Comparison of ENCODE assay signal across 8 cellular contexts in the genomic region with DNA sequence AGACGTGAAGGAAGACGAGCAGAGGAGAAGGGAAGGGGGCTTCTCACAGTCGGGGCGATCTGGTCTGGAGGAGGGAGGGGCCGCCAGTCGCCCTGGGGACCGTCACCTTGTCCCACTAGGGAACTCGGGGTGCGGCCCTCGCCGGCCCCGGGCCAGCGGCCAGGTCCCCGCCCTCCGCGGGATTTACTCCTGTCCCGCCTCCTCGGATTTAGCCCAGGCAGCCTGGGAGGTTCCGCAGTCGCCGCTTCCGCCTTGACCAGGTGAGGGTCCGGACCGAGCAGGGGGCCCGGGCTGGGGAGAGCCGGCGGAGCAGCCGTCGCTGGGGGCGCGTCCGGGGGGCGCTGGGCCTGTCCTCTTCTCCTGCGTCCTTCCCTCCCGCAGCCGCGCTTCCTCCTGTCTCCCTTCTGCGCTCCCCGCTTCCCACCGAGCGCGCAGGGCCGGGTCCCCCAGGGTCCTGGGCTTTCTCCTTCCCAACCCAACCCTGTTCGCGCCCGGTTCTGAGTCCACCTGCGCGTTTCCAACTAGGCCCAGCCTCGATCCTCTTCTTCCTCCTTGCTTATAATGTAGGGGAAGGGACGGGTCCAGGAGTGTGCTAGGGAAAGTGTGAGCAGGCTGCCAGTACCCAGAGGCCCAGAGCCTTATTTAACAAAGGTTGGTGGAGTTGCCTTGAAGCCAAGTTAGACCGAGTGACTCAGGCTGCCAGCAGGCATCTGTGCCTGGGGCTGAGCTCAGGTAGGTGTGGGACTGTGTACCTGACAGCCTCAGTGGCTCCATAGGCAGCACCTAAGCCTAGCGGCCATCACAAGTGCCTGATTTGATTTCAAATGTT. TPM values are rescaled to one million over a fixed set of nuclear protein-coding genes. Genes with fewer than 3 reads are reported as not detected.
DNase-seq lines count a peak whose midpoint lies in the region; ATAC-seq and TF ChIP-seq lines count a peak whose summit lies in the region.

A gene (plus strand): TSS at position 235 of the 829 bp plus-strand sequence. CDS start 1,838 bp downstream, outside the sequence.

- intact Hi-C loops in HCT116 (cut with micrococcal nuclease) (no loop called here), MCF 10A (cut with micrococcal nuclease) (loop anchor here (2.0 kb wide), 1 partner anchor 26 kb away; a partner anchor contains a TSS)

- no peak for TF ChIP-seq RAD21 in HCT116 (IDR thresholded peaks at IDR 0.05; ENCODE audit: low read depth)

- H3K4me3 Mint-ChIP-seq in MCF 10A (ENCODE audit: unreplicated experiment) = peak within 1 kb of the TSS; percentile 94
- H3K4me3 Mint-ChIP-seq in stimulated activated effector memory CD8-positive, alpha-beta T cell treated with anti-CD3 and anti-CD28 coated beads, Interleukin-12 subunit alpha, Interleukin-12 subunit beta, amount 100 ng/mL, for 72 hours = no peak within 1 kb of the TSS
- H3K4me3 Mint-ChIP-seq in activated CD4-positive, alpha-beta memory T cell treated with anti-CD3 and anti-CD28 coated beads, Interleukin-2, amount 10 ng/mL, durations not matched to agents 7 days and 5 days = no peak within 1 kb of the TSS

- H3K9me2 ChIP-seq in HCT116 (ENCODE audit: insufficient read depth) = no peaks in the 10 kb centered on the region

- DNase-seq in HCT116 (ENCODE audit: low read depth, low spot score) (no peak), MCF 10A (ENCODE audit: unreplicated experiment) (peak; percentile 54), islet precursor cell (peak; percentile 80), HCEC 1CT (no peak)
- no peak for DNase-seq in stimulated activated effector memory CD8-positive, alpha-beta T cell treated with anti-CD3 and anti-CD28 coated beads, Interleukin-12 subunit alpha, Interleukin-12 subunit beta, amount 100 ng/mL, for 72 hours (ENCODE audit: low spot score in 2 of 2)
- DNase-seq in activated CD4-positive, alpha-beta memory T cell treated with anti-CD3 and anti-CD28 coated beads, Interleukin-2, amount 10 ng/mL, durations not matched to agents 7 days and 5 days = no peak
- DNase-seq in stimulated activated CD4-positive, alpha-beta T cell treated with anti-CD3 and anti-CD28 coated beads, Interleukin-4, amount 100 ng/mL, for 24 hours = no peak
- no peak for DNase-seq in activated CD8-positive, alpha-beta memory T cell treated with anti-CD3 and anti-CD28 coated beads, Interleukin-2, amount 50 U/mL, for 48 hours

- H3K9me3 Mint-ChIP-seq in MCF 10A (ENCODE audit: unreplicated experiment) = peaks cover 9% of the 10 kb centered on the region
- no peaks in the 10 kb centered on the region for H3K9me3 Mint-ChIP-seq in stimulated activated effector memory CD8-positive, alpha-beta T cell treated with anti-CD3 and anti-CD28 coated beads, Interleukin-12 subunit alpha, Interleukin-12 subunit beta, amount 100 ng/mL, for 72 hours
- H3K9me3 Mint-ChIP-seq in activated CD4-positive, alpha-beta memory T cell treated with anti-CD3 and anti-CD28 coated beads, Interleukin-2, amount 10 ng/mL, durations not matched to agents 7 days and 5 days = peaks cover 5% of the 10 kb centered on the region

- H4K20me1 ChIP-seq in HCT116 (ENCODE audit: insufficient read depth) = no peaks in the 10 kb centered on the region

- peaks cover 8% of the 10 kb centered on the region; the same call in 1 of the 2 replicates for H3K79me2 ChIP-seq in HCT116 (ENCODE audit: insufficient read depth, low read length)

- peak within 1 kb of the TSS; percentile 95 for H2AFZ ChIP-seq in HCT116 (ENCODE audit: low read depth, low read length, poor library complexity, severe bottlenecking)

- CTCF ChIA-PET in HCT116 (lab: Charles Lee) = interaction anchor here (1.0 to 1.9 kb wide), 6 partner anchors 13 to 179 kb away, joined by 3 to 5 read pairs (median 4); a partner anchor contains a TSS
- CTCF ChIA-PET in MCF 10A (lab: Yijun Ruan, JAX) = interaction anchor here (1.3 to 1.5 kb wide), 2 partner anchors 12 to 25 kb away, joined by 3 to 4 read pairs; no protein-coding TSS in a partner anchor
- CTCF ChIA-PET in activated CD4-positive, alpha-beta memory T cell treated with anti-CD3 and anti-CD28 coated beads, Interleukin-2, amount 10 ng/mL, durations not matched to agents 7 days and 5 days (lab: Charles Lee) = no interaction called here

- no peaks in the 10 kb centered on the region for H3K27me3 Mint-ChIP-seq in MCF 10A (ENCODE audit: insufficient read depth, unreplicated experiment)
- H3K27me3 Mint-ChIP-seq in activated CD4-positive, alpha-beta memory T cell treated with anti-CD3 and anti-CD28 coated beads, Interleukin-2, amount 10 ng/mL, durations not matched to agents 7 days and 5 days = peaks cover 40% of the 10 kb centered on the region

- H3K27ac Mint-ChIP-seq in MCF 10A (ENCODE audit: low read depth, unreplicated experiment) = peak within 1 kb of the TSS; percentile 90
- H3K27ac Mint-ChIP-seq in stimulated activated effector memory CD8-positive, alpha-beta T cell treated with anti-CD3 and anti-CD28 coated beads, Interleukin-12 subunit alpha, Interleukin-12 subunit beta, amount 100 ng/mL, for 72 hours = peak within 1 kb of the TSS; percentile 5
- H3K27ac Mint-ChIP-seq in activated CD4-positive, alpha-beta memory T cell treated with anti-CD3 and anti-CD28 coated beads, Interleukin-2, amount 10 ng/mL, durations not matched to agents 7 days and 5 days = no peak within 1 kb of the TSS

- H3K36me3 Mint-ChIP-seq in MCF 10A (ENCODE audit: insufficient read depth, unreplicated experiment) = peaks cover 19% of the 10 kb centered on the region
- H3K36me3 Mint-ChIP-seq in stimulated activated effector memory CD8-positive, alpha-beta T cell treated with anti-CD3 and anti-CD28 coated beads, Interleukin-12 subunit alpha, Interleukin-12 subunit beta, amount 100 ng/mL, for 72 hours = peaks cover 5% of the 10 kb centered on the region
- H3K36me3 Mint-ChIP-seq in activated CD4-positive, alpha-beta memory T cell treated with anti-CD3 and anti-CD28 coated beads, Interleukin-2, amount 10 ng/mL, durations not matched to agents 7 days and 5 days (ENCODE audit: low read depth) = no peaks in the 10 kb centered on the region

- H3K36me3 ChIP-seq in HCT116 (ENCODE audit: control insufficient read depth in 1 of 2, insufficient read depth in 2 of 2, low read length in 2 of 2) = peaks cover 0 to 9% of the 10 kb centered on the region in 2 experiments; a peak in 1 of 4 replicates

- BruUV-seq in HCT116 (replicated peaks; lab: Mats Ljungman, UMichigan) = no TSS peak
- no TSS peak for BruUV-seq in MCF 10A (replicated peaks; lab: Mats Ljungman, UMichigan)

- H3K9ac ChIP-seq in HCT116 (ENCODE audit: low read length) = peak within 1 kb of the TSS; percentile 89

- peaks cover 8 to 26% of the 10 kb centered on the region in 2 experiments; a peak in 3 of 4 replicates for H3K4me1 ChIP-seq in HCT116 (ENCODE audit: control insufficient read depth in 1 of 2, insufficient read depth in 2 of 2, low read length in 2 of 2)

- POLR2A ChIA-PET in HCT116 (lab: Charles Lee) = interaction anchor here (0.8 to 2.1 kb wide), 7 partner anchors 13 to 306 kb away, joined by 3 to 6 read pairs (median 3); a partner anchor contains a TSS
- POLR2A ChIA-PET in MCF 10A (lab: Yijun Ruan, JAX) = interaction anchor here (0.6 to 2.3 kb wide), 21 partner anchors 9 to 306 kb away, joined by 3 to 21 read pairs (median 4); a partner anchor contains a TSS
- POLR2A ChIA-PET in activated CD4-positive, alpha-beta memory T cell treated with anti-CD3 and anti-CD28 coated beads, Interleukin-2, amount 10 ng/mL, durations not matched to agents 7 days and 5 days (lab: Charles Lee) = interaction anchor here (1.2 to 1.8 kb wide), 2 partner anchors 8 to 59 kb away, joined by 5 read pairs; no protein-coding TSS in a partner anchor

- peak within 1 kb of the TSS; percentile 84 to 96 for H3K4me3 ChIP-seq in HCT116 (replicated peaks in 1 of 2; ENCODE audit: low read depth in 1 of 2, low read length in 2 of 2)

- peaks cover 13% of the 10 kb centered on the region for H3K4me1 Mint-ChIP-seq in MCF 10A (ENCODE audit: insufficient read depth, unreplicated experiment)
- H3K4me1 Mint-ChIP-seq in stimulated activated effector memory CD8-positive, alpha-beta T cell treated with anti-CD3 and anti-CD28 coated beads, Interleukin-12 subunit alpha, Interleukin-12 subunit beta, amount 100 ng/mL, for 72 hours = peaks cover 8% of the 10 kb centered on the region
- H3K4me1 Mint-ChIP-seq in activated CD4-positive, alpha-beta memory T cell treated with anti-CD3 and anti-CD28 coated beads, Interleukin-2, amount 10 ng/mL, durations not matched to agents 7 days and 5 days = peaks cover 9% of the 10 kb centered on the region

- H3K9me3 ChIP-seq in HCT116 (ENCODE audit: control insufficient read depth in 1 of 2, insufficient read depth in 1 of 2, low read depth in 1 of 2, low read length in 2 of 2) = 0 out of 4 replicates have a peak, but pooled peaks cover 0 to 7% of the 10 kb centered on the region in 2 experiments

- H3K4me2 ChIP-seq in HCT116 (ENCODE audit: low read length) = peak within 1 kb of the TSS; percentile 87

- ATAC-seq in HCT116 = peak; percentile 83
- ATAC-seq in stimulated activated effector memory CD8-positive, alpha-beta T cell treated with anti-CD3 and anti-CD28 coated beads, Interleukin-12 subunit alpha, Interleukin-12 subunit beta, amount 100 ng/mL, for 72 hours = no peak

- no peak for TF ChIP-seq CTCF in HCT116 (IDR thresholded peaks at IDR 0.05 in 2 of 3, conservative IDR thresholded peaks at IDR 0.05 in 1 of 3; ENCODE audit: borderline replicate concordance in 1 of 3, insufficient read depth in 1 of 3, low read depth in 2 of 3, low read length in 2 of 3)
- no peak for TF ChIP-seq CTCF in MCF 10A (IDR thresholded peaks at IDR 0.05; ENCODE audit: unreplicated experiment)

- H3K27ac ChIP-seq in HCT116 (ENCODE audit: low read depth, low read length) = peak within 1 kb of the TSS; percentile 53

- peak; percentile 76 for TF ChIP-seq POLR2A in HCT116 (IDR thresholded peaks at IDR 0.05; ENCODE audit: borderline replicate concordance, extremely low read depth, insufficient read depth, insufficient read length)

- H3K27me3 ChIP-seq in HCT116 (ENCODE audit: insufficient read depth, low read length) = no peaks in the 10 kb centered on the region

- RAD21 ChIA-PET in HCT116 (lab: Charles Lee; ENCODE audit: low non-redundant PET in 1 of 2, low total read pairs in 2 of 2, uncharacterized antibody in 2 of 2, unreplicated experiment in 2 of 2) = no interaction called here

TF ChIP-seq in HCT116, 20 proteins besides CTCF, POLR2A, EP300 and RAD21 (continues in another document):
- TF ChIP-seq JUND (IDR thresholded peaks at IDR 0.05) (no peak), POLR2AphosphoS5 (IDR thresholded peaks at IDR 0.05; ENCODE audit: low read depth, low read length) (peak; percentile 99), TCF7L2 (IDR thresholded peaks at IDR 0.05; ENCODE audit: borderline replicate concordance, extremely low read depth, insufficient read depth, insufficient read length) (no peak), ELF1 (IDR thresholded peaks at IDR 0.05; ENCODE audit: borderline replicate concordance, low read depth) (no peak; the same call in 1 of the 2 replicates), SRF (IDR thresholded peaks at IDR 0.05; ENCODE audit: low read depth) (no peak), SP1 (IDR thresholded peaks at IDR 0.05; ENCODE audit: low read depth) (no peak)

RNA-seq across cellular contexts. Expression of the gene that starts here (rescaled TPM):
- total RNA-seq in HCT116 (2021; ENCODE audit: unreplicated experiment) (16.8 TPM), MCF 10A (2022) (6.4 and 8.0 TPM in 2 replicates)
- 12.5 and 14.4 TPM in 2 replicates for polyA plus RNA-seq in HCT116 (2012)
- under 1 TPM; 0.25 to 0.86 TPM for total RNA-seq in activated CD4-positive, alpha-beta memory T cell treated with anti-CD3 and anti-CD28 coated beads, Interleukin-2, amount 10 ng/mL, durations not matched to agents 7 days and 5 days

Comparison
In these comparisons a context has a peak if more than half of its experiments do, and no peak if none do; other contexts are left out.
1. DNase-seq: peak in MCF 10A (single experiment) and islet precursor cell (single experiment); none in HCT116 (single experiment), stimulated activated effector memory CD8-positive, alpha-beta T cell treated with anti-CD3 and anti-CD28 coated beads, Interleukin-12 subunit alpha, Interleukin-12 subunit beta, amount 100 ng/mL, for 72 hours (0 of 2), HCEC 1CT (single experiment), activated CD4-positive, alpha-beta memory T cell treated with anti-CD3 and anti-CD28 coated beads, Interleukin-2, amount 10 ng/mL, durations not matched to agents 7 days and 5 days (single experiment), stimulated activated CD4-positive, alpha-beta T cell treated with anti-CD3 and anti-CD28 coated beads, Interleukin-4, amount 100 ng/mL, for 24 hours (single experiment) and activated CD8-positive, alpha-beta memory T cell treated with anti-CD3 and anti-CD28 coated beads, Interleukin-2, amount 50 U/mL, for 48 hours (single experiment).